Comparison of ENCODE assay signal across 7 cellular contexts in the genomic region with DNA sequence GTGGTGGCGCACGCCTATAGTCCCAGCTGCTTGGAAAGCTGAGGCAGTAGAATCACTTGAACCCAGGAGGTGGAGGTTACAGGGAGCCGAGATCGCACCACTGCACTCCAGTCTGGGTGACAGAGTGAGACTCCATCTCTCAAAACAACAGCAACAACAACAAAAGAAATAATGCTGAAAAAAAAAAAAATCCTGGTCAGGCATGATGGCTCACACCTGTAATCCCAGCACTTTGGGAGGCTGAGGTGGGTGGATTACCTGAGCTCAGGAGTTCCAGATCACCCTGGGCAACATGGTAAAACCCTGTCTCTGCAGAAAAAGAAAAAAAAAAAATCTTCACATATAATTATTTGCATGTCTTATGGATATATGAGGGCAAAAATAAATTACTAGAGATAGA.
"Had no signal": no experiment of that assay in that cellular context is flagged by ENCODE, and none has a peak within 500 bp of the region (broad histone marks: within the 10 kb centered on the region; RNA-seq: fewer than 3 reads in every experiment).

No MANE protein-coding gene starts in this region.

- ATAC-seq: HepG2 had no signal

- H3K9ac ChIP-seq: KMS-11 had no signal

- FAIRE-seq: HepG2, HTR-8/SVneo had no signal

- H3K27ac ChIP-seq: HL-60, KMS-11 had no signal

- H3K4me2 ChIP-seq: KMS-11 had no signal

- DNase-seq: IMR-90, KBM-7, KG1 had no signal
